In the genomic region with DNA sequence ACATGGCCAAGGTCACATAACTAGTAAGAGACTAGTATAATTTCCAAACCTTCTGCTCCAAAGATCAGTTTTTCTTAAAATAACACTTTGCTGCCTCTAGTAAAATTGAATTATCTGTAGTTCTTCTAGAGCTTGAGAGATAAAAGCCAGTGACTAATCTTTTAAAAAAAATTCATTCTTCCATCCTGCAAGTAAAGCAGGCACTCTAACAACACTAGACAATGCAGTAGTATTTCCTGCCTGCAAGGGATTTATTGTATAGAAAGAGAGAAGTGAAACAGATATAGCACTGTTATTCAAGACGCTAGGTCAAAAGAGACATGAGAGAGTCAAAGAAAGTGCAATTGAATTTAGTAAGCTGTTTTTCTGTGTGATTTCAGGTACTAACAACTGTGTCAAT, we compare ENCODE assay signal across 14 cellular contexts.
DNase-seq lines count a peak whose midpoint lies in the region; ATAC-seq and TF ChIP-seq lines count a peak whose summit lies in the region.
"Had no signal": no experiment of that assay in that cellular context is flagged by ENCODE, and none has a peak within 500 bp of the region (broad histone marks: within the 10 kb centered on the region; RNA-seq: fewer than 3 reads in every experiment).

No MANE protein-coding gene starts in this region.

- H3K4me3 Mint-ChIP-seq in mesothelial cell of epicardium (no peak overlapping the region), T-cell (no peak overlapping the region)

- CTCF ChIA-PET in T-cell (lab: Charles Lee) = no interaction called here

- peak overlapping the region; percentile 56 for H3K27ac ChIP-seq in KOPT-K1 (ENCODE audit: low read depth, low read length, poor library complexity, severe bottlenecking)
- H3K27ac ChIP-seq: left lung had no signal

- no peaks in the 10 kb centered on the region for H3K36me3 ChIP-seq in KOPT-K1 (ENCODE audit: insufficient read depth, low read length)
- H3K36me3 ChIP-seq: left lung had no signal

- peaks cover 24% of the 10 kb centered on the region for H3K9me3 ChIP-seq in KOPT-K1 (ENCODE audit: insufficient read depth, low read length, poor library complexity, severe bottlenecking)

- DNase-seq in mesothelial cell of epicardium (ENCODE audit: low spot score in 2 of 2, unreplicated experiment in 2 of 2) (no peak), amniotic stem cell (lab: John Stamatoyannopoulos, UW) (no peak), T-cell (no peak), NCI-H1930 (lab: John Stamatoyannopoulos, UW) (no peak)
- no peak for DNase-seq in stimulated activated CD4-positive, alpha-beta T cell treated with anti-CD3 and anti-CD28 coated beads, Interleukin-4, amount 100 ng/mL, for 1 hour
- DNase-seq: activated CD4-positive, CD25-positive, alpha-beta regulatory T cell; cortex of kidney; DMS79; left lung; NCI-H2029 treated with DMSO at 0.1 percent for 48 hours had no signal

- POLR2A ChIA-PET in T-cell (lab: Charles Lee) = no interaction called here

- H3K27ac Mint-ChIP-seq in mesothelial cell of epicardium = peak overlapping the region; percentile 55
- no peak overlapping the region for H3K27ac Mint-ChIP-seq in T-cell
- H3K27ac Mint-ChIP-seq: activated T-helper 2 cell treated with anti-CD3 and anti-CD28 coated beads, Interferon-gamma antibody, Interleukin-2, Interleukin-4, amounts not matched to agents 10 μg/mL and 5 μg/mL and 100 μg/mL, durations not matched to agents 14 hours and 24 hours and 36 hours had no signal

- H3K4me1 Mint-ChIP-seq in mesothelial cell of epicardium (peaks cover 8% of the 10 kb centered on the region), T-cell (no peaks in the 10 kb centered on the region)

- H3K9me3 Mint-ChIP-seq in mesothelial cell of epicardium = peaks cover 18% of the 10 kb centered on the region
- peaks cover 4 to 11% (median 8%) of the 10 kb centered on the region in 3 donors for H3K9me3 Mint-ChIP-seq in T-cell

- no peaks in the 10 kb centered on the region for H3K27me3 Mint-ChIP-seq in mesothelial cell of epicardium (ENCODE audit: low read depth)
- no peaks in the 10 kb centered on the region for H3K27me3 Mint-ChIP-seq in T-cell

- ATAC-seq in GM18909 (IDR thresholded peaks at IDR 0.05; ENCODE audit: poor library complexity, unreplicated experiment) (peak; percentile 89), HG02884 (IDR thresholded peaks at IDR 0.05; ENCODE audit: unreplicated experiment) (peak; percentile 98), T-cell (replicated peaks in 1 of 4) (no peak)
- ATAC-seq: left lung had no signal

- TF ChIP-seq CTCF in mesothelial cell of epicardium (IDR thresholded peaks at IDR 0.05; ENCODE audit: unreplicated experiment) = no peak

- H3K36me3 Mint-ChIP-seq in mesothelial cell of epicardium (peaks cover 8% of the 10 kb centered on the region), T-cell (no peaks in the 10 kb centered on the region)

Comparison
In these comparisons a context has a peak if more than half of its experiments do, and no peak if none do; other contexts are left out.
1. ATAC-seq: peak in GM18909 (single experiment) and HG02884 (single experiment); none in T-cell (0 of 4).